In genomic region chr5:95238560-95239325, GRCh38 we compare ENCODE assay signal across 9 cellular contexts. TPM values are rescaled to one million over a fixed set of nuclear protein-coding genes. Genes with fewer than 3 reads are reported as not detected.
A peak's percentile ranks its signal among the peaks of the same experiment; 100 is the strongest.
DNase-seq lines count a peak whose midpoint lies in the region; ATAC-seq and TF ChIP-seq lines count a peak whose summit lies in the region.
"Had no signal": no experiment of that assay in that cellular context is flagged by ENCODE, and none has a peak within 500 bp of the region (broad histone marks: within the 10 kb centered on the region; RNA-seq: fewer than 3 reads in every experiment).

No MANE protein-coding gene starts in this region.

- H3K27me3 ChIP-seq in aorta (ENCODE audit: control insufficient read depth in 1 of 2, insufficient read depth in 2 of 2, low read length in 1 of 2) (no peaks in the 10 kb centered on the region), esophagus muscularis mucosa (no peaks in the 10 kb centered on the region)

- DNase-seq in G401 (ENCODE audit: low spot score) (peak; percentile 86), LHCN-M2 (ENCODE audit: low read depth) (peak; percentile 50), cardiac fibroblast (ENCODE audit: low read depth in 2 of 2) (peak; percentile 12 to 62), osteocyte (ENCODE audit: extremely low spot score, unreplicated experiment) (no peak), aorta (no peak), CD1c-positive myeloid dendritic cell (ENCODE audit: extremely low spot score) (no peak), esophagus muscularis mucosa (ENCODE audit: extremely low spot score) (no peak), AG08396 (ENCODE audit: low spot score) (no peak)

- 42 to 45% methylated on average over 10 of the region's 10 CpGs for WGBS in aorta, 2 donors
- 58% methylated on average over 10 of the region's 10 CpGs for WGBS in esophagus muscularis mucosa

- ATAC-seq in aorta (ENCODE audit: low FRiP score): no peak

- H3K27me3 Mint-ChIP-seq in osteocyte (ENCODE audit: unreplicated experiment): peaks cover 59% of the 10 kb centered on the region

- H3K27ac Mint-ChIP-seq in osteocyte (ENCODE audit: unreplicated experiment): no peak overlapping the region

- in situ Hi-C loops in G401 (cut with HindIII; ENCODE audit: low sequenced_read_pairs): no loop called here

- H3K4me3 ChIP-seq in cardiac fibroblast (replicated peaks in 1 of 2; ENCODE audit: low read depth in 2 of 2, low read length in 2 of 2) (no peak overlapping the region), aorta (ENCODE audit: low read length in 2 of 2) (no peak overlapping the region), esophagus muscularis mucosa (no peak overlapping the region)

- H3K4me1 ChIP-seq in aorta (ENCODE audit: control insufficient read depth in 1 of 2, insufficient read depth in 2 of 2, low read length in 2 of 2) (no peaks in the 10 kb centered on the region), esophagus muscularis mucosa (no peaks in the 10 kb centered on the region)

- H3K27ac ChIP-seq in aorta (ENCODE audit: low read depth in 1 of 2, low read length in 2 of 2): no peak overlapping the region
- no peak overlapping the region for H3K27ac ChIP-seq in esophagus muscularis mucosa (replicated peaks in 1 of 4)

- no peak for TF ChIP-seq EP300 in esophagus muscularis mucosa (IDR thresholded peaks at IDR 0.05)

- TF ChIP-seq POLR2A in esophagus muscularis mucosa (IDR thresholded peaks at IDR 0.05; ENCODE audit: low read depth): no peak

- peak; percentile 32 for TF ChIP-seq CTCF in cardiac fibroblast (IDR thresholded peaks at IDR 0.05; ENCODE audit: low read depth, low read length)
- peak; percentile 60 for TF ChIP-seq CTCF in osteocyte (IDR thresholded peaks at IDR 0.05)
- TF ChIP-seq CTCF in esophagus muscularis mucosa (IDR thresholded peaks at IDR 0.05): peak in 1 of 3 experiments; percentile 13

- H3K9me3 ChIP-seq in aorta (ENCODE audit: control insufficient read depth, low read length) (no peaks in the 10 kb centered on the region), esophagus muscularis mucosa (no peaks in the 10 kb centered on the region)

- H3K36me3 ChIP-seq in aorta (ENCODE audit: control insufficient read depth in 1 of 2, insufficient read depth in 2 of 2, low read length in 1 of 2) (no peaks in the 10 kb centered on the region), esophagus muscularis mucosa (no peaks in the 10 kb centered on the region)

- peaks cover 7% of the 10 kb centered on the region for H3K4me1 Mint-ChIP-seq in osteocyte (ENCODE audit: unreplicated experiment)

- no peaks in the 10 kb centered on the region for H3K36me3 Mint-ChIP-seq in osteocyte (ENCODE audit: unreplicated experiment)

- H3K9me3 Mint-ChIP-seq in osteocyte (ENCODE audit: unreplicated experiment): no peaks in the 10 kb centered on the region

- intact Hi-C loops in aorta (cut with DNase I): no loop called here
- intact Hi-C loops in esophagus muscularis mucosa (cut with DNase I): no loop called here

- H3K4me3 Mint-ChIP-seq in osteocyte (ENCODE audit: unreplicated experiment): no peak overlapping the region

RNA-seq across cellular contexts. Expression of gene MCTP1, which starts 46.2 kb away (rescaled TPM):
- total RNA-seq in G401 (2014; rRNA removed; shearing (Covaris generic)): not detected in 2 replicates
- total RNA-seq in LHCN-M2 (2014; rRNA removed) (16.4 and 16.6 TPM in 2 replicates), osteocyte (0.50 and 0.67 TPM in 2 replicates), aorta (100 to 1,000 TPM in 1 of 2 donors, 10 to 100 TPM in 1; 30.8 to 103 TPM), esophagus muscularis mucosa (10 to 100 TPM; 11.2 to 43.6 (median 16.8) TPM)
- polyA plus RNA-seq in LHCN-M2 (2012): 4.0 TPM
- polyA plus RNA-seq in aorta: 1 to 10 TPM in 1 of 2 donors, under 1 TPM in 1; 0.43 to 3.5 TPM
- total RNA-seq: T-helper 2 cell treated with Interferon-gamma antibody and Interleukin-4, amounts not matched to agents 100 ng/mL and 5 ng/mL, for 36 hours had no signal

Comparison
In these comparisons a context has a peak if more than half of its experiments do, and no peak if none do; other contexts are left out.
1. DNase-seq: peak in G401 (single experiment), LHCN-M2 (single experiment) and cardiac fibroblast (2 of 2); none in osteocyte (single experiment), aorta (0 of 2), CD1c-positive myeloid dendritic cell (single experiment), esophagus muscularis mucosa (single experiment) and AG08396 (single experiment).